In the genomic region with DNA sequence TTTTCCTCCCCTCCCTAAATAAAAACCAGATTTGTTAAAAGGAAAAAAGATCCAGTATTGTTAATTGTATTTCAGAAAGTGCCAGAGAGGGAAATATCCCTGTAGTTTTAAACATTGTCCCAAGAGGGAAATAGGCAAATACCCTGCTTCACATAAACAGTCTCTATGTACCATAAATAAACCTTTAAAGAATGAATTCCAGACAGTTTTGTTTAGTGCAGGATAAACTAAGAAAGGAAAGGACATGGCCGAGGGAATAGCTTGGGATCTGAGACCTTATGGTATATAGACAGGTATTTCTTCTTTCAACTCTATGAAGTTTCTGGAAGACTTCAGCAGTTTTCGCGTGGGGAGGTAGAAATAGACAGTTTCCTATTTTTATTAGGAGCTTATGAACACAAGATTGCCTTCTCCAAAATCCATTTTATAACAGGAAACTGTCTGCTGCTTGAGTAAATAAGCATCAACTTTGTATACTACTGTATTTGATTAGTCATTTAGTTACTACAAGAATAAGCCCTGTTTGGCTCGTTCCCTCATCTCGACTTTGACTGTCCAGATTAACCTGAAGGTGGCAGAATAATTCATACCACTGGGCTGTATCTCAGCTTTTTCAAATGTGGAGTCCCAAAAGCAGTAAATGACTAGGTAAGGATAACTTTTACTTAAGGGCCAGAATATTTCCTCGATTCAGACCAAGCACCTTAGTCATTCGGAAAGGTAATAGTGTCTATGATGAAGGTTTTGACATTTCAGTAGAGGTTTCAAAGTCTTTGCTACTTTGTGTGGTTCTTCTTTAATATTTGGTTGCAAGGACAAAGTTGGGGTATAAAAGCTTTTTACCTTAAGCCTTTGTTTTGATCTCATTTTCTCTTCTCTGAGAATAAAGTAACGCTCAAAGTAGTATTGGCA, we compare ENCODE assay signal across 8 cellular contexts.
DNase-seq lines count a peak whose midpoint lies in the region; ATAC-seq and TF ChIP-seq lines count a peak whose summit lies in the region.

No MANE protein-coding gene starts in this region.

- no peaks in the 10 kb centered on the region for H3F3A ChIP-seq in MM.1S (ENCODE audit: insufficient read depth, low read length)

- 0 out of 2 replicates have a peak, but pooled peaks have one; percentile 6 for TF ChIP-seq CTCF in MM.1S (IDR thresholded peaks at IDR 0.05; ENCODE audit: low read length)

- H3K9me3 ChIP-seq in MM.1S (replicated peaks; ENCODE audit: insufficient read depth, low read length): no peaks in the 10 kb centered on the region
- no peaks in the 10 kb centered on the region for H3K9me3 ChIP-seq in mucosa of rectum (ENCODE audit: control insufficient read depth in 2 of 2, low read length in 2 of 2)

- H3K79me2 ChIP-seq in MM.1S (ENCODE audit: low read length): no peaks in the 10 kb centered on the region

- H3K9me2 ChIP-seq in MM.1S (replicated peaks; ENCODE audit: insufficient read depth, low read length): no peaks in the 10 kb centered on the region

- H3K36me3 ChIP-seq in MM.1S (replicated peaks; ENCODE audit: insufficient read depth, low read length): no peaks in the 10 kb centered on the region
- H3K36me3 ChIP-seq in mucosa of rectum (ENCODE audit: control insufficient read depth in 2 of 2, insufficient read depth in 2 of 2, low read length in 2 of 2): peaks cover 16 to 20% of the 10 kb centered on the region in 2 donors

- H2AFZ ChIP-seq in MM.1S (ENCODE audit: low read length): no peak overlapping the region

- no peak overlapping the region for H3K4me3 ChIP-seq in MM.1S (ENCODE audit: low read length)
- H3K4me3 ChIP-seq in mucosa of rectum (ENCODE audit: low read length in 2 of 2): no peak overlapping the region

- H4K20me1 ChIP-seq in MM.1S (ENCODE audit: insufficient read depth, low read length): no peaks in the 10 kb centered on the region

- H3K27ac ChIP-seq in MM.1S (ENCODE audit: low read length): no peak overlapping the region
- H3K27ac ChIP-seq in mucosa of rectum (ENCODE audit: low read depth in 2 of 2, low read length in 2 of 2): peak overlapping the region; percentile 0 to 51

- H3K4me2 ChIP-seq in MM.1S (ENCODE audit: low read depth, low read length): no peak overlapping the region

- DNase-seq in COLO829 (ENCODE audit: low spot score): peak; percentile 58
- DNase-seq in MM.1S: no peak
- peak; percentile 43 for DNase-seq in dedifferentiated amniotic fluid mesenchymal stem cell (ENCODE audit: extremely low spot score)
- DNase-seq in nucleus accumbens (lab: John Stamatoyannopoulos, UW): no peak
- DNase-seq in NCI-H82 (lab: John Stamatoyannopoulos, UW): no peak

- H3K4me1 ChIP-seq in MM.1S (ENCODE audit: low read length) (no peaks in the 10 kb centered on the region), mucosa of rectum (ENCODE audit: control insufficient read depth in 2 of 2, insufficient read depth in 2 of 2, low read length in 2 of 2) (peaks cover 16 to 48% of the 10 kb centered on the region in 2 donors)

- H3K9ac ChIP-seq in MM.1S (ENCODE audit: low read length) (no peak overlapping the region), mucosa of rectum (ENCODE audit: low read depth in 1 of 2, low read length in 2 of 2) (peak overlapping the region in 1 of 2 donors; percentile 1)

- no peak for ATAC-seq in HG03095 (IDR thresholded peaks at IDR 0.05; ENCODE audit: unreplicated experiment)
- no peak for ATAC-seq in GM21737 (IDR thresholded peaks at IDR 0.05; ENCODE audit: unreplicated experiment)

- H3K27me3 ChIP-seq in MM.1S (replicated peaks; ENCODE audit: insufficient read depth, low read length) (no peaks in the 10 kb centered on the region), mucosa of rectum (ENCODE audit: control insufficient read depth in 2 of 2, insufficient read depth in 2 of 2, low read length in 2 of 2) (no peaks in the 10 kb centered on the region)

Comparison
In these comparisons a context has a peak if more than half of its experiments do, and no peak if none do; other contexts are left out.
1. DNase-seq: peak in COLO829 (single experiment) and dedifferentiated amniotic fluid mesenchymal stem cell (single experiment); none in MM.1S (single experiment), nucleus accumbens (0 of 56) and NCI-H82 (single experiment).